In the genomic region with DNA sequence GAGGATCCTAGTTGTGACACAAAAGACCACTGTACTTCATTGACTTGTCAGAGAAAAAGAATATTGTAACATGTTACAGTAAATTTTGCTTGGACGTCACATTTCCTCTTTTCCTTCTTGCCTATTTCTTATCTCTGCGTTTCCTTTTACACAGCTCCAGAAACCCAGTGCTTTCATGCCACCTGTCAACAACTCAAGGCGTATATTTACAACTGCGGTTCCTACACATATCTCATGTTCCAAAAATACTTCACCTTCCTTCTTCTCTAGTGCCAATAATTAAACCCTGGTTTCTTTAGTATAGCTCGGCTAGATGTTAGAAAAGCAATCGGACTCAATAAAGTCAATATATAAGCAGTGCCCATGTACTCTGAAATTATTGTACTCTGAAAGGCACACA, we compare ENCODE assay signal across 15 cellular contexts.
DNase-seq lines count a peak whose midpoint lies in the region; ATAC-seq and TF ChIP-seq lines count a peak whose summit lies in the region.
"Had no signal": no experiment of that assay in that cellular context is flagged by ENCODE, and none has a peak within 500 bp of the region (broad histone marks: within the 10 kb centered on the region; RNA-seq: fewer than 3 reads in every experiment).

No MANE protein-coding gene starts in this region.

- H3K36me3 Mint-ChIP-seq in activated T-cell treated with anti-CD3 and anti-CD28 coated beads, Interleukin-2, amount 50 U/mL, for 24 hours (ENCODE audit: low read depth), result no peaks in the 10 kb centered on the region
- H3K36me3 Mint-ChIP-seq: CD4-positive, alpha-beta memory T cell had no signal

- peak overlapping the region; percentile 83 for H3K27ac ChIP-seq in neural cell (ENCODE audit: low read length)
- H3K27ac ChIP-seq: C4-2B had no signal

- H3K36me3 ChIP-seq in neural cell (ENCODE audit: insufficient read depth, low read length), result no peaks in the 10 kb centered on the region

- intact Hi-C loops in left cardiac atrium (cut with DNase I), result no loop called here

- peaks cover 4% of the 10 kb centered on the region for H3F3A ChIP-seq in neural cell (ENCODE audit: insufficient read depth, low read length, poor library complexity, severe bottlenecking)

- TF ChIP-seq CTCF in neural cell (IDR thresholded peaks at IDR 0.05; ENCODE audit: poor library complexity, severe bottlenecking), result no peak

- no peak overlapping the region for H3K4me3 ChIP-seq in neural cell (ENCODE audit: low read length)
- H3K4me3 ChIP-seq: GM23338 had no signal

- DNase-seq in MV-4-11 (lab: John Stamatoyannopoulos, UW) (peak; percentile 10), SK-MEL-5 (ENCODE audit: low read depth, low spot score) (peak; percentile 11), left cardiac atrium (peak; percentile 9), medulla oblongata (ENCODE audit: extremely low spot score) (no peak)
- no peak for DNase-seq in stimulated activated CD4-positive, alpha-beta T cell treated with anti-CD3 and anti-CD28 coated beads, Interleukin-4, amount 100 ng/mL, for 24 hours
- no peak for DNase-seq in activated T-cell treated with anti-CD3 and anti-CD28 coated beads, Interleukin-2, amount 50 U/mL, for 24 hours
- DNase-seq: CD4-positive, alpha-beta memory T cell; DMS153; DMS79 treated with DMSO at 0.1 percent for 48 hours; EL; H7 had no signal

- no peak overlapping the region for H3K9ac ChIP-seq in neural cell (ENCODE audit: low read length)

- no peaks in the 10 kb centered on the region for H3K9me3 Mint-ChIP-seq in activated T-cell treated with anti-CD3 and anti-CD28 coated beads, Interleukin-2, amount 50 U/mL, for 24 hours

- no peak overlapping the region for H3K4me2 ChIP-seq in neural cell (ENCODE audit: low read length)
- H3K4me2 ChIP-seq: GM23338 had no signal

- H3K27me3 ChIP-seq in neural cell (ENCODE audit: insufficient read depth, low read depth, low read length), result no peaks in the 10 kb centered on the region

- TF ChIP-seq EP300 in neural cell (conservative IDR thresholded peaks at IDR 0.05; ENCODE audit: poor library complexity, severe bottlenecking), result no peak

- no peaks in the 10 kb centered on the region for H3K27me3 Mint-ChIP-seq in activated T-cell treated with anti-CD3 and anti-CD28 coated beads, Interleukin-2, amount 50 U/mL, for 24 hours
- H3K27me3 Mint-ChIP-seq: B cell; CD4-positive, alpha-beta memory T cell had no signal

- TF ChIP-seq RAD21 in neural cell (conservative IDR thresholded peaks at IDR 0.05), result no peak

- no peaks in the 10 kb centered on the region for H3K79me2 ChIP-seq in neural cell (replicated peaks; ENCODE audit: insufficient read depth, low read length)

- no peaks in the 10 kb centered on the region for H3K9me3 ChIP-seq in neural cell (ENCODE audit: low read length)

- H3K4me1 Mint-ChIP-seq in activated T-cell treated with anti-CD3 and anti-CD28 coated beads, Interleukin-2, amount 50 U/mL, for 24 hours (ENCODE audit: low read depth), result no peaks in the 10 kb centered on the region
- H3K4me1 Mint-ChIP-seq: B cell; CD4-positive, alpha-beta memory T cell had no signal

- H3K9me2 ChIP-seq in neural cell (ENCODE audit: insufficient read depth, low read length), result no peaks in the 10 kb centered on the region

- H4K20me1 ChIP-seq in neural cell (ENCODE audit: insufficient read depth), result no peaks in the 10 kb centered on the region

- no peak overlapping the region for H3K27ac Mint-ChIP-seq in activated T-cell treated with anti-CD3 and anti-CD28 coated beads, Interleukin-2, amount 50 U/mL, for 24 hours
- H3K27ac Mint-ChIP-seq: B cell; CD4-positive, alpha-beta memory T cell; GM23338 had no signal

- peak; percentile 73 to 82 for ATAC-seq in left cardiac atrium
- ATAC-seq: GM23338 had no signal

- no peak overlapping the region for H3K4me3 Mint-ChIP-seq in activated T-cell treated with anti-CD3 and anti-CD28 coated beads, Interleukin-2, amount 50 U/mL, for 24 hours
- H3K4me3 Mint-ChIP-seq: B cell; CD4-positive, alpha-beta memory T cell; GM23338 had no signal

- in situ Hi-C loops in SK-MEL-5 (cut with HindIII; ENCODE audit: low pct_unique_long_range_greater_than_20kb, low sequenced_read_pairs), result no loop called here

- H2AFZ ChIP-seq in neural cell (ENCODE audit: low read depth, low read length), result no peak overlapping the region
- H2AFZ ChIP-seq: GM23338 had no signal

TF ChIP-seq in neural cell, 6 proteins besides CTCF, POLR2A, EP300 and RAD21:
- TF ChIP-seq MXI1 (conservative IDR thresholded peaks at IDR 0.05; ENCODE audit: poor library complexity, severe bottlenecking), result no peak
- TF ChIP-seq POLR2AphosphoS5 (IDR thresholded peaks at IDR 0.05), result no peak
- TF ChIP-seq EZH2 (IDR thresholded peaks at IDR 0.05; ENCODE audit: borderline replicate concordance, insufficient read depth, low read length, poor library complexity, severe bottlenecking), result no peak
- no peak for TF ChIP-seq TAF1 (IDR thresholded peaks at IDR 0.05; ENCODE audit: low read depth)
- no peak for TF ChIP-seq SMC3 (conservative IDR thresholded peaks at IDR 0.05; ENCODE audit: poor library complexity)
- TF ChIP-seq, protein P1, sequence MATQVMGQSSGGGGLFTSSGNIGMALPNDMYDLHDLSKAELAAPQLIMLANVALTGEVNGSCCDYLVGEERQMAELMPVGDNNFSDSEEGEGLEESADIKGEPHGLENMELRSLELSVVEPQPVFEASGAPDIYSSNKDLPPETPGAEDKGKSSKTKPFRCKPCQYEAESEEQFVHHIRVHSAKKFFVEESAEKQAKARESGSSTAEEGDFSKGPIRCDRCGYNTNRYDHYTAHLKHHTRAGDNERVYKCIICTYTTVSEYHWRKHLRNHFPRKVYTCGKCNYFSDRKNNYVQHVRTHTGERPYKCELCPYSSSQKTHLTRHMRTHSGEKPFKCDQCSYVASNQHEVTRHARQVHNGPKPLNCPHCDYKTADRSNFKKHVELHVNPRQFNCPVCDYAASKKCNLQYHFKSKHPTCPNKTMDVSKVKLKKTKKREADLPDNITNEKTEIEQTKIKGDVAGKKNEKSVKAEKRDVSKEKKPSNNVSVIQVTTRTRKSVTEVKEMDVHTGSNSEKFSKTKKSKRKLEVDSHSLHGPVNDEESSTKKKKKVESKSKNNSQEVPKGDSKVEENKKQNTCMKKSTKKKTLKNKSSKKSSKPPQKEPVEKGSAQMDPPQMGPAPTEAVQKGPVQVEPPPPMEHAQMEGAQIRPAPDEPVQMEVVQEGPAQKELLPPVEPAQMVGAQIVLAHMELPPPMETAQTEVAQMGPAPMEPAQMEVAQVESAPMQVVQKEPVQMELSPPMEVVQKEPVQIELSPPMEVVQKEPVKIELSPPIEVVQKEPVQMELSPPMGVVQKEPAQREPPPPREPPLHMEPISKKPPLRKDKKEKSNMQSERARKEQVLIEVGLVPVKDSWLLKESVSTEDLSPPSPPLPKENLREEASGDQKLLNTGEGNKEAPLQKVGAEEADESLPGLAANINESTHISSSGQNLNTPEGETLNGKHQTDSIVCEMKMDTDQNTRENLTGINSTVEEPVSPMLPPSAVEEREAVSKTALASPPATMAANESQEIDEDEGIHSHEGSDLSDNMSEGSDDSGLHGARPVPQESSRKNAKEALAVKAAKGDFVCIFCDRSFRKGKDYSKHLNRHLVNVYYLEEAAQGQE (IDR thresholded peaks at IDR 0.05; ENCODE audit: borderline replicate concordance), result no peak

Comparison
In these comparisons a context has a peak if more than half of its experiments do, and no peak if none do; other contexts are left out.
1. DNase-seq: peak in MV-4-11 (single experiment), SK-MEL-5 (single experiment) and left cardiac atrium (single experiment); none in stimulated activated CD4-positive, alpha-beta T cell treated with anti-CD3 and anti-CD28 coated beads, Interleukin-4, amount 100 ng/mL, for 24 hours (single experiment), activated T-cell treated with anti-CD3 and anti-CD28 coated beads, Interleukin-2, amount 50 U/mL, for 24 hours (single experiment) and medulla oblongata (single experiment).